8 cellular contexts compared by ENCODE assay signal in genomic region chr9:131394464-131395026, GRCh38. TPM values are rescaled to one million over a fixed set of nuclear protein-coding genes. Genes with fewer than 3 reads are reported as not detected.
A peak's percentile ranks its signal among the peaks of the same experiment; 100 is the strongest.
DNase-seq lines count a peak whose midpoint lies in the region; ATAC-seq and TF ChIP-seq lines count a peak whose summit lies in the region.

No MANE protein-coding gene starts in this region.

- peaks cover 48% of the 10 kb centered on the region for H3K4me1 ChIP-seq in CD8-positive, alpha-beta T cell (ENCODE audit: insufficient read depth, low read length)
- H3K4me1 ChIP-seq in KMS-11 (ENCODE audit: low read depth, poor library complexity, severe bottlenecking) (peaks cover 52% of the 10 kb centered on the region), muscle layer of colon (ENCODE audit: insufficient read depth, low read length) (peaks cover 35% of the 10 kb centered on the region), transverse colon (peaks cover 30 to 54% (median 47%) of the 10 kb centered on the region in 4 donors)

- H3K4me3 ChIP-seq in CD8-positive, alpha-beta T cell (ENCODE audit: low read depth, low read length): peak overlapping the region; percentile 63
- H3K4me3 ChIP-seq in KMS-11 (IDR thresholded peaks at IDR 0.05; ENCODE audit: insufficient read depth, low read depth, low read length): no peak overlapping the region
- peak overlapping the region; percentile 45 to 75 for H3K4me3 ChIP-seq in muscle layer of colon (ENCODE audit: low read depth in 1 of 2, low read length in 2 of 2)
- peak overlapping the region; percentile 75 to 98 (median 82) for H3K4me3 ChIP-seq in transverse colon

- peak overlapping the region; percentile 97 for H3K27ac Mint-ChIP-seq in CD8-positive, alpha-beta T cell

- peak in 6 of 7 experiments; percentile 41 to 74 (median 51) for DNase-seq in CD8-positive, alpha-beta T cell
- peak; percentile 51 for DNase-seq in activated CD8-positive, alpha-beta memory T cell treated with anti-CD3 and anti-CD28 coated beads, Interleukin-2, amount 50 U/mL, for 4 hours
- peak; percentile 15 for DNase-seq in epidermal melanocyte (ENCODE audit: insufficient read length, low spot score)
- DNase-seq in transverse colon: peak; percentile 57
- DNase-seq in SK-N-DZ (ENCODE audit: low spot score): no peak

- intact Hi-C loops in CD8-positive, alpha-beta T cell (cut with DNase I, micrococcal nuclease): loop anchor here (1.0 to 10.0 kb wide), 9 partner anchors 14 to 960 kb away; partner anchors contain the start of genes POMT1 (in 1 of the 2), SETX (in 1 of the 2) and UCK1 (in 1 of the 2)
- intact Hi-C loops in transverse colon (cut with DNase I; ENCODE audit: low total_unique reads): no loop called here

- no peak overlapping the region for H2AFZ ChIP-seq in KMS-11 (ENCODE audit: low read depth)

- H3K27ac ChIP-seq in CD8-positive, alpha-beta T cell (ENCODE audit: low read depth, low read length): peak overlapping the region; percentile 78
- peak overlapping the region; percentile 90 for H3K27ac ChIP-seq in KMS-11
- peak overlapping the region; percentile 85 for H3K27ac ChIP-seq in muscle layer of colon (ENCODE audit: low read depth, low read length)
- peak overlapping the region; percentile 98 to 100 (median 99) for H3K27ac ChIP-seq in transverse colon

- H3K27me3 ChIP-seq in CD8-positive, alpha-beta T cell (ENCODE audit: insufficient read depth, low read length): no peaks in the 10 kb centered on the region
- H3K27me3 ChIP-seq in KMS-11 (ENCODE audit: insufficient read depth, low read depth) (no peaks in the 10 kb centered on the region), muscle layer of colon (ENCODE audit: control insufficient read depth in 1 of 2, insufficient read depth in 2 of 2, low read length in 2 of 2) (no peaks in the 10 kb centered on the region), transverse colon (no peaks in the 10 kb centered on the region)

- peak overlapping the region; percentile 96 for H3K9ac ChIP-seq in KMS-11
- H3K9ac ChIP-seq in muscle layer of colon (ENCODE audit: low read length): peak overlapping the region; percentile 94

- H3K36me3 Mint-ChIP-seq in CD8-positive, alpha-beta T cell: peaks cover 10% of the 10 kb centered on the region

- TF ChIP-seq CTCF in CD8-positive, alpha-beta T cell (IDR thresholded peaks at IDR 0.05): no peak
- TF ChIP-seq CTCF in KMS-11 (conservative IDR thresholded peaks at IDR 0.05; ENCODE audit: low read depth, low read length) (no peak), transverse colon (IDR thresholded peaks at IDR 0.05) (no peak)

- CTCF ChIA-PET in CD8-positive, alpha-beta T cell (lab: Charles Lee): interaction anchor here (0.6 kb wide), 1 partner anchor 45 kb away, joined by 3 read pairs; no protein-coding TSS in a partner anchor

- no peaks in the 10 kb centered on the region for H3K27me3 Mint-ChIP-seq in CD8-positive, alpha-beta T cell (ENCODE audit: low read depth)

- no peaks in the 10 kb centered on the region for H3K36me3 ChIP-seq in CD8-positive, alpha-beta T cell (ENCODE audit: insufficient read depth, low read length)
- H3K36me3 ChIP-seq in KMS-11 (ENCODE audit: insufficient read depth) (no peaks in the 10 kb centered on the region), muscle layer of colon (ENCODE audit: insufficient read depth, low read length) (no peaks in the 10 kb centered on the region), transverse colon (no peaks in the 10 kb centered on the region)

- ATAC-seq in CD8-positive, alpha-beta T cell: peak; percentile 12
- peak; percentile 28 for ATAC-seq in GM21381 (IDR thresholded peaks at IDR 0.05; ENCODE audit: unreplicated experiment)

- H3K4me1 Mint-ChIP-seq in CD8-positive, alpha-beta T cell (ENCODE audit: low read depth): peaks cover 54% of the 10 kb centered on the region

- H3K9me3 ChIP-seq in CD8-positive, alpha-beta T cell (ENCODE audit: low read length): no peaks in the 10 kb centered on the region
- H3K9me3 ChIP-seq in muscle layer of colon (ENCODE audit: low read length) (no peaks in the 10 kb centered on the region), transverse colon (no peaks in the 10 kb centered on the region)

- no peak for TF ChIP-seq EP300 in transverse colon (IDR thresholded peaks at IDR 0.05; ENCODE audit: low read depth)

- WGBS in transverse colon (ENCODE audit: low coverage in 1 of 2), 2 donors: 0% methylated on average over 1 to 29 of the region's 61 CpGs

- POLR2A ChIA-PET in CD8-positive, alpha-beta T cell (lab: Charles Lee): interaction anchor here (0.6 to 4.7 kb wide), 4 partner anchors 12 to 106 kb away, joined by 3 to 33 read pairs (median 7); no protein-coding TSS in a partner anchor

- H3K79me2 ChIP-seq in KMS-11 (ENCODE audit: insufficient read depth, low read depth): peaks cover 51% of the 10 kb centered on the region

- in situ Hi-C loops in transverse colon (cut with MboI; ENCODE audit: low pct_ligation_motif_present in 1 of 4, low pct_unique_long_range_greater_than_20kb in 1 of 4, low sequenced_read_pairs in 3 of 4): loop anchor here in 1 of 4 donors (25.0 kb wide), 1 partner anchor 343 kb away; the partner anchor contains the start of gene RAPGEF1

- H4K20me1 ChIP-seq in KMS-11 (ENCODE audit: insufficient read depth): peaks cover 44% of the 10 kb centered on the region

- TF ChIP-seq POLR2A in transverse colon (IDR thresholded peaks at IDR 0.05): no peak

- H3K4me2 ChIP-seq in KMS-11: peak overlapping the region; percentile 91

- H3K9me3 Mint-ChIP-seq in CD8-positive, alpha-beta T cell: no peaks in the 10 kb centered on the region

- H3K4me3 Mint-ChIP-seq in CD8-positive, alpha-beta T cell: peak overlapping the region; percentile 92

RNA-seq across cellular contexts. Expression of gene PRRC2B, which starts 0.7 kb away (rescaled TPM):
- 100 to 1,000 TPM; 234 to 251 TPM for total RNA-seq in CD8-positive, alpha-beta T cell
- total RNA-seq in transverse colon: 100 to 1,000 TPM in 2 of 4 donors, 10 to 100 TPM in 2; 73.7 to 171 (median 98.9) TPM
- 81.2 and 95.5 TPM in 2 replicates for polyA plus RNA-seq in SK-N-DZ (2014; cell fraction: cytosol; rRNA removed)
- polyA plus RNA-seq in SK-N-DZ (2014; cell fraction: nucleus; rRNA removed): 79.4 and 130 TPM in 2 replicates
